9 cellular contexts compared by ENCODE assay signal in the genomic region with DNA sequence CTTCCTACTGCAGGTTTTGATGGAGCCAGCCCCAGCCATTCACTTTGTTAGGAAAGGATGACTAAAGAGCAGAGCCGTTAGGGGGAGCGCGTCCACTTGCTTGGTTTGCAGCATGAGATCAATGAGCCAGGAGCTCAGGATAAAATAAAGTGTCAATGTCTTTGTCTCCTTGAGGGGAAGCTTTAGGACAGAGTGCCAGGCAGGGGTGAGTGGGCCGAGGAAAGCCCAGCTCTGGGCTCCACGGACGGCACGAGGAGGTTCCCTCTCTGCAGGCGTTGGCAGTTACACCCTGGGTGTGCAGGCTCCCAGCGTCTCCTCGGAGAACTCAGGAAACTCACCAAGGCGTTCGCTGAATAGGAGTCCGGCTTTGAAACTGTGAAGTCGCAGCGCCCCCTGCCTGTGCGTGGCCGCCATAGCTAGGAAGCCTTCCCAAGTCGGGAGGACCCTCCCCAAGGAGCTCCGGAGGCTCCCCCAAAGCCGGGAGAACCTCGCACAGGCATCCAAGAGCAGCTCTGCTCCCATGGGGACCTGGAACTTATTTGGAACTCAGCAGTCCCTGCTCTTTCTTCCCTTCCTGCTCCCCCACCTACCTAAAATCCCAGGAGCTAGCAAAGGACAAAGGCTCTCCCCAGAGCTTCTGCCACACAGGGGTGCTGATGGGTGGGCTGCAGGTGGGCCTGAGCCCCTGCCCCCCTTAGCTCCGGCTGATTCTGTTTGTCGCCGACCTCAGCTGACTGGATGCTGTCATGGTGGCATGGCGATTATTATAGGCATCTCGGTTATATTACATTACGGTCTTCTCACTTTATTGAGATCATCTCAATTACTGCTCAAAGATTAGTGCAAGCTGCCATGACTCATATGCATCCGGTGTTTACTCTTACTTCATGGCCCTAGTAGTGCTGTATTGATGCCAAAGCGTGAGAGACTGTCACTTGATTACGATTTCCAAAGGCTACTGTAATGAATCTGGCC. TPM values are rescaled to one million over a fixed set of nuclear protein-coding genes. Genes with fewer than 3 reads are reported as not detected.
DNase-seq lines count a peak whose midpoint lies in the region; ATAC-seq lines count a peak whose summit lies in the region.
"Had no signal": no experiment of that assay in that cellular context is flagged by ENCODE, and none has a peak within 500 bp of the region (broad histone marks: within the 10 kb centered on the region; RNA-seq: fewer than 3 reads in every experiment).

No MANE protein-coding gene starts in this region.

- no peak overlapping the region for H2BK120ac ChIP-seq in mesenchymal stem cell (ENCODE audit: low read depth, low read length)

- POLR2A ChIA-PET in activated CD8-positive, alpha-beta T cell treated with anti-CD3 and anti-CD28 coated beads, Interleukin-2, amount 10 ng/mL, durations not matched to agents 7 days and 5 days (lab: Charles Lee) = no interaction called here

- no peak overlapping the region for H4K8ac ChIP-seq in mesenchymal stem cell (ENCODE audit: low read length)

- no peak overlapping the region for H2BK15ac ChIP-seq in mesenchymal stem cell (ENCODE audit: low read depth, poor library complexity, severe bottlenecking)

- H3K4me1 Mint-ChIP-seq in activated CD8-positive, alpha-beta T cell treated with anti-CD3 and anti-CD28 coated beads, Interleukin-2, amount 10 ng/mL, durations not matched to agents 7 days and 5 days (ENCODE audit: low read depth) = peaks cover 12% of the 10 kb centered on the region

- no peak overlapping the region for H3K4me3 Mint-ChIP-seq in activated CD8-positive, alpha-beta T cell treated with anti-CD3 and anti-CD28 coated beads, Interleukin-2, amount 10 ng/mL, durations not matched to agents 7 days and 5 days

- no peaks in the 10 kb centered on the region for H3K9me3 Mint-ChIP-seq in activated CD8-positive, alpha-beta T cell treated with anti-CD3 and anti-CD28 coated beads, Interleukin-2, amount 10 ng/mL, durations not matched to agents 7 days and 5 days (ENCODE audit: insufficient read depth)

- peaks cover 58% of the 10 kb centered on the region for H3K27me3 Mint-ChIP-seq in activated CD8-positive, alpha-beta T cell treated with anti-CD3 and anti-CD28 coated beads, Interleukin-2, amount 10 ng/mL, durations not matched to agents 7 days and 5 days (ENCODE audit: low read depth)

- no peaks in the 10 kb centered on the region for H3K36me3 Mint-ChIP-seq in activated CD8-positive, alpha-beta T cell treated with anti-CD3 and anti-CD28 coated beads, Interleukin-2, amount 10 ng/mL, durations not matched to agents 7 days and 5 days (ENCODE audit: low read depth)

- H3K4me2 ChIP-seq in mesenchymal stem cell (ENCODE audit: low read length, poor library complexity, severe bottlenecking) = peak overlapping the region; percentile 82

- H3K9ac ChIP-seq in mesenchymal stem cell (ENCODE audit: low read length) = peak overlapping the region; percentile 71

- no peaks in the 10 kb centered on the region for H3K9me3 ChIP-seq in effector memory CD4-positive, alpha-beta T cell (ENCODE audit: control insufficient read depth, low read length)
- H3K9me3 ChIP-seq in mesenchymal stem cell (ENCODE audit: control insufficient read depth, low read length) = no peaks in the 10 kb centered on the region

- CTCF ChIA-PET in activated CD8-positive, alpha-beta T cell treated with anti-CD3 and anti-CD28 coated beads, Interleukin-2, amount 10 ng/mL, durations not matched to agents 7 days and 5 days (lab: Charles Lee) = interaction anchor here (0.6 to 8.1 kb wide), 90 partner anchors 8 to 880 kb away, joined by 3 to 138 read pairs (median 4); a partner anchor contains a TSS

- peak; percentile 77 for DNase-seq in COLO829 (ENCODE audit: low spot score)
- peak; percentile 60 for DNase-seq in NCI-H774 (lab: John Stamatoyannopoulos, UW)
- peak; percentile 72 for DNase-seq in activated CD8-positive, alpha-beta T cell treated with anti-CD3 and anti-CD28 coated beads, Interleukin-2, amount 10 ng/mL, durations not matched to agents 7 days and 5 days
- DNase-seq in effector memory CD4-positive, alpha-beta T cell = peak; percentile 27 to 54 (median 27)
- peak; percentile 87 for DNase-seq in mesenchymal stem cell
- peak; percentile 54 for DNase-seq in stimulated activated CD8-positive, alpha-beta memory T cell treated with anti-CD3 and anti-CD28 coated beads, Interleukin-12 subunit alpha, Interleukin-12 subunit beta, amount 100 ng/mL, for 1 hour (ENCODE audit: low read depth)

- H3K27me3 ChIP-seq in effector memory CD4-positive, alpha-beta T cell (replicated peaks; ENCODE audit: control insufficient read depth, insufficient read depth, low read length, poor library complexity, severe bottlenecking) = peaks cover 5% of the 10 kb centered on the region
- H3K27me3 ChIP-seq in mesenchymal stem cell (ENCODE audit: control insufficient read depth in 1 of 2, insufficient read depth in 1 of 2, low read length in 2 of 2) = peaks cover 68 to 69% of the 10 kb centered on the region in 2 experiments

- H2BK12ac ChIP-seq in mesenchymal stem cell (ENCODE audit: low read length in 2 of 2) = no peak overlapping the region

- no peak overlapping the region for H3K4ac ChIP-seq in mesenchymal stem cell (ENCODE audit: low read depth in 1 of 2, low read length in 2 of 2)

- no peaks in the 10 kb centered on the region for H3K79me1 ChIP-seq in mesenchymal stem cell (replicated peaks; ENCODE audit: low read length, poor library complexity, severe bottlenecking)

- no peak overlapping the region for H3K4me3 ChIP-seq in effector memory CD4-positive, alpha-beta T cell (ENCODE audit: insufficient read depth, low read depth, low read length, poor library complexity, severe bottlenecking)
- H3K4me3 ChIP-seq in mesenchymal stem cell (ENCODE audit: insufficient read depth in 1 of 2, low read depth in 1 of 2, low read length in 2 of 2) = peak overlapping the region in 1 of 2 experiments; percentile 71

- H3K36me3 ChIP-seq in effector memory CD4-positive, alpha-beta T cell (ENCODE audit: control insufficient read depth, insufficient read depth, low read length) = no peaks in the 10 kb centered on the region
- no peaks in the 10 kb centered on the region for H3K36me3 ChIP-seq in mesenchymal stem cell (ENCODE audit: control insufficient read depth in 1 of 2, insufficient read depth in 2 of 2, low read depth in 1 of 2, low read length in 2 of 2)

- peaks cover 3% of the 10 kb centered on the region for H3K4me1 ChIP-seq in effector memory CD4-positive, alpha-beta T cell (ENCODE audit: control insufficient read depth, insufficient read depth, low read length, poor library complexity, severe bottlenecking)
- H3K4me1 ChIP-seq in mesenchymal stem cell (ENCODE audit: control insufficient read depth, insufficient read depth, low read depth, low read length) = peaks cover 4% of the 10 kb centered on the region

- no peak overlapping the region for H3K18ac ChIP-seq in mesenchymal stem cell (ENCODE audit: low read depth in 1 of 2, low read length in 2 of 2)

- no peak overlapping the region for H2AK5ac ChIP-seq in mesenchymal stem cell (ENCODE audit: low read length, severe bottlenecking)

- no peak overlapping the region for H3K23ac ChIP-seq in mesenchymal stem cell (ENCODE audit: low read length in 2 of 2)

- no peak overlapping the region for H3K14ac ChIP-seq in mesenchymal stem cell (ENCODE audit: low read length in 2 of 2)

- H2AFZ ChIP-seq in mesenchymal stem cell (ENCODE audit: low read depth, low read length) = peak overlapping the region; percentile 84

- no peak overlapping the region for H3K27ac ChIP-seq in effector memory CD4-positive, alpha-beta T cell (ENCODE audit: insufficient read depth, low read length, poor library complexity, severe bottlenecking)
- H3K27ac ChIP-seq in mesenchymal stem cell (ENCODE audit: low read length, poor library complexity, severe bottlenecking) = no peak overlapping the region

- peak; percentile 62 for ATAC-seq in HG03460 (IDR thresholded peaks at IDR 0.05; ENCODE audit: unreplicated experiment)
- ATAC-seq in activated CD8-positive, alpha-beta T cell treated with anti-CD3 and anti-CD28 coated beads, Interleukin-2, amount 10 ng/mL, durations not matched to agents 7 days and 5 days = peak; percentile 70
- ATAC-seq in GM18520 (IDR thresholded peaks at IDR 0.05; ENCODE audit: unreplicated experiment) = no peak

- no peak overlapping the region for H4K91ac ChIP-seq in mesenchymal stem cell (ENCODE audit: low read length)

- H3K27ac Mint-ChIP-seq in activated CD8-positive, alpha-beta T cell treated with anti-CD3 and anti-CD28 coated beads, Interleukin-2, amount 10 ng/mL, durations not matched to agents 7 days and 5 days = no peak overlapping the region

- 17% methylated on average over 30 of the region's 30 CpGs for WGBS in mesenchymal stem cell

- no peak overlapping the region for H2BK5ac ChIP-seq in mesenchymal stem cell (ENCODE audit: low read depth, low read length, poor library complexity, severe bottlenecking)

RNA-seq across cellular contexts. Expression of a gene that starts 34.4 kb away (rescaled TPM):
- not detected for total RNA-seq in activated CD8-positive, alpha-beta T cell treated with anti-CD3 and anti-CD28 coated beads, Interleukin-2, amount 10 ng/mL, durations not matched to agents 7 days and 5 days
- polyA plus RNA-seq in mesenchymal stem cell (2013, experiment 1 of 2) = not detected
- polyA plus RNA-seq in mesenchymal stem cell (2013, experiment 2 of 2) = not detected
- total RNA-seq: activated CD8-positive, alpha-beta memory T cell treated with anti-CD3 and anti-CD28 coated beads for 36 hours had no signal

Comparison
In these comparisons a context has a peak if more than half of its experiments do, and no peak if none do; other contexts are left out.
1. DNase-seq: peak in every context shown above with its lines; median percentile 87 in mesenchymal stem cell; 77 in COLO829; 72 in activated CD8-positive, alpha-beta T cell treated with anti-CD3 and anti-CD28 coated beads, Interleukin-2, amount 10 ng/mL, durations not matched to agents 7 days and 5 days; 60 in NCI-H774; 54 in stimulated activated CD8-positive, alpha-beta memory T cell treated with anti-CD3 and anti-CD28 coated beads, Interleukin-12 subunit alpha, Interleukin-12 subunit beta, amount 100 ng/mL, for 1 hour; 27 in effector memory CD4-positive, alpha-beta T cell.